Comparison of ENCODE assay signal across 23 cellular contexts in the genomic region with DNA sequence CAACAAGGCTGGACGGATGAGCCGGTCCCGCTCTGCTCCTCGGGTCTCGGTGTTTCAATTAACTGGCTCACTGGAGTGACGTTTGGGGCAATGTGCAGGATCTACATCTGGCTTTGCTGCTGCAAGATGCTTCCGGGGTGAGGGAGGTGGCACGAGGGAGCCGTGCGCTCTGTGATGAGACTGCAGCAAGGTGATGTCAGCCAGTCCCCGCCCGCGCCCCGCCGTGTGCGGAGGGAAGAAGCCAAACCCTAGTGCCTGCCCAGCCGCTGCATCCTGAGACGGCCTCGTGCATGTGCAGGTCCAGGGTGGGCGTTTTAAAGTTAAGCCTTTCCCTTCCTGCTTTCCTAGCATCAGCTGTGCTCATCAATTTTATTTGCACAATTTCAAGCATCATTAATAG. TPM values are rescaled to one million over a fixed set of nuclear protein-coding genes. Genes with fewer than 3 reads are reported as not detected.
"Had no signal": no experiment of that assay in that cellular context is flagged by ENCODE, and none has a peak within 500 bp of the region (broad histone marks: within the 10 kb centered on the region; RNA-seq: fewer than 3 reads in every experiment).

No MANE protein-coding gene starts in this region.

- H3K9me3 ChIP-seq: thoracic aorta had no signal

- FAIRE-seq: endothelial cell of umbilical vein had no signal

- H3K4me3 Mint-ChIP-seq: activated CD8-positive, alpha-beta T cell treated with anti-CD3 and anti-CD28 coated beads, Interleukin-2, amount 10 ng/mL, durations not matched to agents 7 days and 5 days; activated naive CD4-positive, alpha-beta T cell treated with anti-CD3 and anti-CD28 coated beads, Interleukin-2, amount 50 U/mL, for 24 hours; brain; memory B cell; type B pancreatic cell had no signal

- H3K36me3 ChIP-seq: thoracic aorta had no signal

- H3K27ac ChIP-seq: thoracic aorta, VCaP had no signal

- DNase-seq: activated CD4-positive, alpha-beta T cell treated with anti-CD3 and anti-CD28 coated beads, Interleukin-2, amount 50 U/mL, for 1 hour; activated CD8-positive, alpha-beta T cell treated with anti-CD3 and anti-CD28 coated beads, Interleukin-2, amount 10 ng/mL, durations not matched to agents 7 days and 5 days; activated gamma-delta T cell treated with Interleukin-2 at 50 U/mL for 16 hours; dermis blood vessel endothelial cell; effector memory CD4-positive, alpha-beta T cell; foreskin melanocyte; hypothalamus; left cardiac atrium; occipital lobe; stimulated activated CD4-positive, alpha-beta T cell treated with anti-CD3 and anti-CD28 coated beads, Interleukin-2, amount 100 ng/mL, for 48 hours; stimulated activated CD8-positive, alpha-beta memory T cell treated with anti-CD3 and anti-CD28 coated beads, Interleukin-4, amount 100 ng/mL, for 48 hours; stimulated activated naive CD4-positive, alpha-beta T cell had no signal

- H3K36me3 Mint-ChIP-seq: activated naive CD4-positive, alpha-beta T cell treated with anti-CD3 and anti-CD28 coated beads, Interleukin-2, amount 50 U/mL, for 24 hours; memory B cell had no signal

- H3K4me1 Mint-ChIP-seq: activated naive CD4-positive, alpha-beta T cell treated with anti-CD3 and anti-CD28 coated beads, Interleukin-2, amount 50 U/mL, for 24 hours; memory B cell had no signal

- ATAC-seq: activated CD4-positive, CD25-positive, alpha-beta regulatory T cell treated with anti-CD3 and anti-CD28 coated beads, Interleukin-2, amount 50 U/mL, for 24 hours; activated CD8-positive, alpha-beta T cell treated with anti-CD3 and anti-CD28 coated beads, Interleukin-2, amount 10 ng/mL, durations not matched to agents 7 days and 5 days; esophagus mucosa; left cardiac atrium; sciatic nerve had no signal

- H3K9me3 Mint-ChIP-seq: activated naive CD4-positive, alpha-beta T cell treated with anti-CD3 and anti-CD28 coated beads, Interleukin-2, amount 50 U/mL, for 24 hours; type B pancreatic cell had no signal

- H3K27ac Mint-ChIP-seq: activated CD8-positive, alpha-beta T cell treated with anti-CD3 and anti-CD28 coated beads, Interleukin-2, amount 10 ng/mL, durations not matched to agents 7 days and 5 days; activated naive CD4-positive, alpha-beta T cell treated with anti-CD3 and anti-CD28 coated beads, Interleukin-2, amount 50 U/mL, for 24 hours; memory B cell; type B pancreatic cell had no signal

- H3K4me3 ChIP-seq: thoracic aorta had no signal

- H3K27me3 Mint-ChIP-seq: activated naive CD4-positive, alpha-beta T cell treated with anti-CD3 and anti-CD28 coated beads, Interleukin-2, amount 50 U/mL, for 24 hours; brain had no signal

RNA-seq across cellular contexts. Expression of gene MGAT5B, which starts 44.4 kb away (rescaled TPM):
- polyA plus RNA-seq: aorta had no signal
